Comparison of ENCODE assay signal across 13 cellular contexts in the genomic region with DNA sequence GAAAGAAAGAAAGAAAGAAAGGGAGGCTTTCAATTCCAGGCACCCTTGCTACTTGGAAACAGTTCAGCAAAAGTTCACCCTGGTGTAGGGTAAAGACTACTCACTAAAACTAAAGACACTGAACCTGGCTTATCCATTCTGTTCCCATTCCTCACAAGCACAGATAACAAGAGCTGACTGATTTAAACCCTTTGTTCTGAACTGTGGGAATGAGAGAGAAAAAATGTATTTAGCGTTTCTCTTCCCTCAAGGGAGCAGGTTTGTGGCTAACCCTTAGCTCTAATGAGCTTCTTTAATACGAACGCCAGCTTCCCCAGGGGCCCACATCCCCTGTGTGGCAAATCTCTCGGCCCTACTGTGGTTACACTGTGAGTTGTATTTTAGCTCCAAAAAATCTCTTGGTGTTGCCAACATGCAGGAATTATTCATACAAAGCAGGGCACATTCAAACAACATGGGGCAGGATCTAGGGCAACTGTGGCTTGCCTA. TPM values are rescaled to one million over a fixed set of nuclear protein-coding genes. Genes with fewer than 3 reads are reported as not detected.
A peak's percentile ranks its signal among the peaks of the same experiment; 100 is the strongest.
DNase-seq lines count a peak whose midpoint lies in the region; ATAC-seq and TF ChIP-seq lines count a peak whose summit lies in the region.
"Had no signal": no experiment of that assay in that cellular context is flagged by ENCODE, and none has a peak within 500 bp of the region (broad histone marks: within the 10 kb centered on the region; RNA-seq: fewer than 3 reads in every experiment).

No MANE protein-coding gene starts in this region.

- ATAC-seq in natural killer cell: no peak
- no peak for ATAC-seq in natural killer cell treated with Interleukin-12 subunit alpha and Interleukin-12 subunit beta and Interleukin-15 and Interleukin-18, amount 100 ng/mL, for 72 hours
- ATAC-seq in HG03135 (IDR thresholded peaks at IDR 0.05; ENCODE audit: unreplicated experiment): no peak

- no peak overlapping the region for H3K27ac Mint-ChIP-seq in natural killer cell
- no peak overlapping the region for H3K27ac Mint-ChIP-seq in natural killer cell treated with Interleukin-12 subunit alpha and Interleukin-12 subunit beta and Interleukin-15 and Interleukin-18, amount 100 ng/mL, for 72 hours
- H3K27ac Mint-ChIP-seq in activated CD4-positive, alpha-beta memory T cell treated with anti-CD3 and anti-CD28 coated beads, Interleukin-2, amount 10 ng/mL, durations not matched to agents 7 days and 5 days: no peak overlapping the region
- H3K27ac Mint-ChIP-seq: activated T-cell treated with anti-CD3 and anti-CD28 coated beads, Interleukin-2, amount 50 U/mL, for 24 hours; stimulated activated naive CD8-positive, alpha-beta T cell treated with anti-CD3 and anti-CD28 coated beads, Interleukin-15, Interleukin-2, amounts not matched to agents 100 ng/mL and 50 ng/mL, for 24 hours had no signal

- DNase-seq in natural killer cell: no peak
- no peak for DNase-seq in natural killer cell treated with Interleukin-12 subunit alpha and Interleukin-12 subunit beta and Interleukin-15 and Interleukin-18, amount 100 ng/mL, for 72 hours (ENCODE audit: low spot score)
- peak; percentile 54 to 66 for DNase-seq in SJCRH30
- DNase-seq in fibroblast of villous mesenchyme (ENCODE audit: low read depth): peak; percentile 30
- DNase-seq in activated CD4-positive, alpha-beta memory T cell treated with anti-CD3 and anti-CD28 coated beads, Interleukin-2, amount 10 ng/mL, durations not matched to agents 7 days and 5 days: no peak
- DNase-seq in activated CD8-positive, alpha-beta memory T cell treated with anti-CD3 and anti-CD28 coated beads, Interleukin-2, amount 50 U/mL, for 48 hours: no peak
- DNase-seq in HEK293T (ENCODE audit: extremely low spot score): no peak
- DNase-seq: activated T-cell treated with anti-CD3 and anti-CD28 coated beads, Interleukin-2, amount 50 U/mL, for 24 hours; colonic mucosa; heart left ventricle; T-helper 9 cell had no signal

- POLR2A ChIA-PET in activated CD4-positive, alpha-beta memory T cell treated with anti-CD3 and anti-CD28 coated beads, Interleukin-2, amount 10 ng/mL, durations not matched to agents 7 days and 5 days (lab: Charles Lee): no interaction called here
- POLR2A ChIA-PET in HEK293T (lab: Yijun Ruan, JAX): interaction anchor here (0.9 kb wide), 1 partner anchor 22 kb away, joined by 4 read pairs; no protein-coding TSS in a partner anchor

- no peaks in the 10 kb centered on the region for H3K9me3 ChIP-seq in SJCRH30 (replicated peaks)
- H3K9me3 ChIP-seq: colonic mucosa had no signal

- peaks cover 4% of the 10 kb centered on the region for H3K27me3 ChIP-seq in SJCRH30
- H3K27me3 ChIP-seq: colonic mucosa, heart left ventricle had no signal

- peaks cover 2 to 17% of the 10 kb centered on the region in 2 donors for H3K4me1 Mint-ChIP-seq in natural killer cell
- peaks cover 6 to 10% of the 10 kb centered on the region in 2 donors for H3K4me1 Mint-ChIP-seq in natural killer cell treated with Interleukin-12 subunit alpha and Interleukin-12 subunit beta and Interleukin-15 and Interleukin-18, amount 100 ng/mL, for 72 hours (ENCODE audit: low read depth in 2 of 2)
- H3K4me1 Mint-ChIP-seq in activated CD4-positive, alpha-beta memory T cell treated with anti-CD3 and anti-CD28 coated beads, Interleukin-2, amount 10 ng/mL, durations not matched to agents 7 days and 5 days: peaks cover 2% of the 10 kb centered on the region

- peaks cover 0 to 2% of the 10 kb centered on the region in 2 donors for H3K9me3 Mint-ChIP-seq in natural killer cell
- peaks cover under 1% of the 10 kb centered on the region for H3K9me3 Mint-ChIP-seq in natural killer cell treated with Interleukin-12 subunit alpha and Interleukin-12 subunit beta and Interleukin-15 and Interleukin-18, amount 100 ng/mL, for 72 hours
- peaks cover 10% of the 10 kb centered on the region for H3K9me3 Mint-ChIP-seq in activated CD4-positive, alpha-beta memory T cell treated with anti-CD3 and anti-CD28 coated beads, Interleukin-2, amount 10 ng/mL, durations not matched to agents 7 days and 5 days

- no peak overlapping the region for H3K4me3 ChIP-seq in SJCRH30
- no peak overlapping the region for H3K4me3 ChIP-seq in fibroblast of villous mesenchyme (ENCODE audit: low read depth, low read length)
- H3K4me3 ChIP-seq: colonic mucosa, heart left ventricle had no signal

- peaks cover 7% of the 10 kb centered on the region for H3K36me3 Mint-ChIP-seq in natural killer cell
- peaks cover 3% of the 10 kb centered on the region for H3K36me3 Mint-ChIP-seq in natural killer cell treated with Interleukin-12 subunit alpha and Interleukin-12 subunit beta and Interleukin-15 and Interleukin-18, amount 100 ng/mL, for 72 hours
- peaks cover 7% of the 10 kb centered on the region for H3K36me3 Mint-ChIP-seq in activated CD4-positive, alpha-beta memory T cell treated with anti-CD3 and anti-CD28 coated beads, Interleukin-2, amount 10 ng/mL, durations not matched to agents 7 days and 5 days (ENCODE audit: low read depth)

- H3K36me3 ChIP-seq in SJCRH30: no peaks in the 10 kb centered on the region
- H3K36me3 ChIP-seq: colonic mucosa, heart left ventricle had no signal

- no peaks in the 10 kb centered on the region for H3K4me1 ChIP-seq in SJCRH30
- H3K4me1 ChIP-seq: colonic mucosa had no signal

- intact Hi-C loops in natural killer cell (cut with micrococcal nuclease): no loop called here

- no peak for TF ChIP-seq CTCF in natural killer cell (IDR thresholded peaks at IDR 0.05)
- no peak for TF ChIP-seq CTCF in fibroblast of villous mesenchyme (IDR thresholded peaks at IDR 0.05; ENCODE audit: insufficient read depth, low read depth, low read length)

- H3K27ac ChIP-seq in SJCRH30: no peak overlapping the region
- H3K27ac ChIP-seq: colonic mucosa had no signal

- peak overlapping the region; percentile 9 for H3K4me3 Mint-ChIP-seq in natural killer cell
- H3K4me3 Mint-ChIP-seq in natural killer cell treated with Interleukin-12 subunit alpha and Interleukin-12 subunit beta and Interleukin-15 and Interleukin-18, amount 100 ng/mL, for 72 hours: no peak overlapping the region
- no peak overlapping the region for H3K4me3 Mint-ChIP-seq in activated CD4-positive, alpha-beta memory T cell treated with anti-CD3 and anti-CD28 coated beads, Interleukin-2, amount 10 ng/mL, durations not matched to agents 7 days and 5 days
- H3K4me3 Mint-ChIP-seq: activated T-cell treated with anti-CD3 and anti-CD28 coated beads, Interleukin-2, amount 50 U/mL, for 24 hours; stimulated activated naive CD8-positive, alpha-beta T cell treated with anti-CD3 and anti-CD28 coated beads, Interleukin-15, Interleukin-2, amounts not matched to agents 100 ng/mL and 50 ng/mL, for 24 hours had no signal

- CTCF ChIA-PET in activated CD4-positive, alpha-beta memory T cell treated with anti-CD3 and anti-CD28 coated beads, Interleukin-2, amount 10 ng/mL, durations not matched to agents 7 days and 5 days (lab: Charles Lee): interaction anchor here (0.6 to 1.5 kb wide), 2 partner anchors 29 to 307 kb away, joined by 3 to 4 read pairs; no protein-coding TSS in a partner anchor
- CTCF ChIA-PET in HEK293T (lab: Yijun Ruan, JAX): interaction anchor here (0.6 kb wide), 2 partner anchors 382 to 1736 kb away, joined by 3 read pairs; no protein-coding TSS in a partner anchor

- no peaks in the 10 kb centered on the region for H3K27me3 Mint-ChIP-seq in natural killer cell (ENCODE audit: low read depth in 2 of 2)
- H3K27me3 Mint-ChIP-seq in natural killer cell treated with Interleukin-12 subunit alpha and Interleukin-12 subunit beta and Interleukin-15 and Interleukin-18, amount 100 ng/mL, for 72 hours: no peaks in the 10 kb centered on the region
- H3K27me3 Mint-ChIP-seq in activated CD4-positive, alpha-beta memory T cell treated with anti-CD3 and anti-CD28 coated beads, Interleukin-2, amount 10 ng/mL, durations not matched to agents 7 days and 5 days: no peaks in the 10 kb centered on the region
- H3K27me3 Mint-ChIP-seq: activated T-cell treated with anti-CD3 and anti-CD28 coated beads, Interleukin-2, amount 50 U/mL, for 24 hours; stimulated activated naive CD8-positive, alpha-beta T cell treated with anti-CD3 and anti-CD28 coated beads, Interleukin-15, Interleukin-2, amounts not matched to agents 100 ng/mL and 50 ng/mL, for 24 hours had no signal

TF ChIP-seq in HEK293T, 16 proteins besides CTCF, POLR2A, EP300 and RAD21:
- TF ChIP-seq, protein P1, sequence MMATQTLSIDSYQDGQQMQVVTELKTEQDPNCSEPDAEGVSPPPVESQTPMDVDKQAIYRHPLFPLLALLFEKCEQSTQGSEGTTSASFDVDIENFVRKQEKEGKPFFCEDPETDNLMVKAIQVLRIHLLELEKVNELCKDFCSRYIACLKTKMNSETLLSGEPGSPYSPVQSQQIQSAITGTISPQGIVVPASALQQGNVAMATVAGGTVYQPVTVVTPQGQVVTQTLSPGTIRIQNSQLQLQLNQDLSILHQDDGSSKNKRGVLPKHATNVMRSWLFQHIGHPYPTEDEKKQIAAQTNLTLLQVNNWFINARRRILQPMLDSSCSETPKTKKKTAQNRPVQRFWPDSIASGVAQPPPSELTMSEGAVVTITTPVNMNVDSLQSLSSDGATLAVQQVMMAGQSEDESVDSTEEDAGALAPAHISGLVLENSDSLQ (IDR thresholded peaks at IDR 0.05): no peak
- TF ChIP-seq ARNT (IDR thresholded peaks at IDR 0.05) (no peak), SP1 (IDR thresholded peaks at IDR 0.05) (no peak), SUZ12 (IDR thresholded peaks at IDR 0.05) (no peak), FOXK2 (IDR thresholded peaks at IDR 0.05) (no peak), FOXA1 (IDR thresholded peaks at IDR 0.05) (no peak), LEF1 (IDR thresholded peaks at IDR 0.05; ENCODE audit: borderline replicate concordance) (no peak), L3MBTL2 (conservative IDR thresholded peaks at IDR 0.05) (no peak), CTBP1 (IDR thresholded peaks at IDR 0.05; ENCODE audit: borderline replicate concordance) (no peak), NFRKB (IDR thresholded peaks at IDR 0.05) (no peak)

RNA-seq across cellular contexts. Expression of a gene that starts 23.3 kb away (rescaled TPM):
- total RNA-seq in natural killer cell: 1 to 10 TPM; 1.2 to 1.9 (median 1.4) TPM
- under 1 TPM in 1 of 2 donors, not detected in 1; 0.69 TPM for total RNA-seq in natural killer cell treated with Interleukin-12 subunit alpha and Interleukin-12 subunit beta and Interleukin-15 and Interleukin-18, amount 100 ng/mL, for 72 hours
- 0.08 TPM in 1 of 2 replicates, not detected in the other for total RNA-seq in SJCRH30 (2014; rRNA removed; shearing (Covaris generic))
- 13.4 and 14.8 TPM in 2 replicates for total RNA-seq in fibroblast of villous mesenchyme
- total RNA-seq in activated CD4-positive, alpha-beta memory T cell treated with anti-CD3 and anti-CD28 coated beads, Interleukin-2, amount 10 ng/mL, durations not matched to agents 7 days and 5 days: 1 to 10 TPM; 1.4 to 1.7 TPM

Comparison
In these comparisons a context has a peak if more than half of its experiments do, and no peak if none do; other contexts are left out.
1. DNase-seq: peak in SJCRH30 (2 of 2) and fibroblast of villous mesenchyme (single experiment); none in natural killer cell (single experiment), natural killer cell treated with Interleukin-12 subunit alpha and Interleukin-12 subunit beta and Interleukin-15 and Interleukin-18, amount 100 ng/mL, for 72 hours (single experiment), activated CD4-positive, alpha-beta memory T cell treated with anti-CD3 and anti-CD28 coated beads, Interleukin-2, amount 10 ng/mL, durations not matched to agents 7 days and 5 days (single experiment), activated CD8-positive, alpha-beta memory T cell treated with anti-CD3 and anti-CD28 coated beads, Interleukin-2, amount 50 U/mL, for 48 hours (single experiment) and HEK293T (single experiment).